ENCODE assay signal across 9 cellular contexts in genomic region chr15:42137461-42138261, GRCh38. TPM values are rescaled to one million over a fixed set of nuclear protein-coding genes. Genes with fewer than 3 reads are reported as not detected.
DNase-seq lines count a peak whose midpoint lies in the region; ATAC-seq and TF ChIP-seq lines count a peak whose summit lies in the region.
"Had no signal": no experiment of that assay in that cellular context is flagged by ENCODE, and none has a peak within 500 bp of the region (broad histone marks: within the 10 kb centered on the region; RNA-seq: fewer than 3 reads in every experiment).

No MANE protein-coding gene starts in this region.

- intact Hi-C loops in testis (cut with DNase I; ENCODE audit: low total_unique reads): no loop called here

- TF ChIP-seq POLR2A in testis (IDR thresholded peaks at IDR 0.05): no peak

- H3K9me3 ChIP-seq in testis: no peaks in the 10 kb centered on the region

- no peak overlapping the region for H3K27ac ChIP-seq in testis

- H3K27me3 ChIP-seq in testis: no peaks in the 10 kb centered on the region

- H3K36me3 ChIP-seq in testis (ENCODE audit: low read depth, missing control alignments): no peaks in the 10 kb centered on the region

- no peak for ATAC-seq in GM18858 (IDR thresholded peaks at IDR 0.05; ENCODE audit: unreplicated experiment)
- no peak for ATAC-seq in HG02884 (IDR thresholded peaks at IDR 0.05; ENCODE audit: unreplicated experiment)

- TF ChIP-seq CTCF in GM10266 (IDR thresholded peaks at IDR 0.05; ENCODE audit: control insufficient read depth, insufficient read depth, low read depth, missing control alignments) (peak; percentile 66), testis (IDR thresholded peaks at IDR 0.05) (peak; percentile 41 to 65 (median 53))

- H3K4me3 ChIP-seq in testis: no peak overlapping the region

- DNase-seq in AML-193 (lab: John Stamatoyannopoulos, UW): peak; percentile 63 to 70
- peak; percentile 47 for DNase-seq in GM10266 (ENCODE audit: extremely low spot score)
- peak; percentile 42 to 80 for DNase-seq in NCI-H526 (lab: John Stamatoyannopoulos, UW)
- peak; percentile 67 for DNase-seq in astrocyte of the hippocampus (ENCODE audit: low read depth, low spot score)
- peak; percentile 40 for DNase-seq in iPS DF 19.7 (ENCODE audit: low read depth, low spot score)
- DNase-seq in testis: peak; percentile 48
- DNase-seq: left cardiac atrium had no signal

- 53 to 61% methylated on average over 10 to 11 of the region's 11 CpGs for WGBS in testis, 2 donors

- no peaks in the 10 kb centered on the region for H3K4me1 ChIP-seq in testis

RNA-seq across cellular contexts. Expression of gene PLA2G4F, which starts 18.8 kb away (rescaled TPM):
- total RNA-seq in testis: under 1 TPM; 0.12 to 0.31 TPM
- 0.15 TPM for polyA plus RNA-seq in testis (ENCODE audit: insufficient read depth, low read depth, low replicate concordance)

RNA-seq across cellular contexts. Expression of gene PLA2G4D, which starts 43.3 kb away (rescaled TPM):
- under 1 TPM; 0.16 to 0.43 TPM for total RNA-seq in testis
- 0.11 TPM for polyA plus RNA-seq in testis (ENCODE audit: insufficient read depth, low read depth, low replicate concordance)
- total RNA-seq: left cardiac atrium had no signal
